22 cellular contexts compared by ENCODE assay signal in the genomic region with DNA sequence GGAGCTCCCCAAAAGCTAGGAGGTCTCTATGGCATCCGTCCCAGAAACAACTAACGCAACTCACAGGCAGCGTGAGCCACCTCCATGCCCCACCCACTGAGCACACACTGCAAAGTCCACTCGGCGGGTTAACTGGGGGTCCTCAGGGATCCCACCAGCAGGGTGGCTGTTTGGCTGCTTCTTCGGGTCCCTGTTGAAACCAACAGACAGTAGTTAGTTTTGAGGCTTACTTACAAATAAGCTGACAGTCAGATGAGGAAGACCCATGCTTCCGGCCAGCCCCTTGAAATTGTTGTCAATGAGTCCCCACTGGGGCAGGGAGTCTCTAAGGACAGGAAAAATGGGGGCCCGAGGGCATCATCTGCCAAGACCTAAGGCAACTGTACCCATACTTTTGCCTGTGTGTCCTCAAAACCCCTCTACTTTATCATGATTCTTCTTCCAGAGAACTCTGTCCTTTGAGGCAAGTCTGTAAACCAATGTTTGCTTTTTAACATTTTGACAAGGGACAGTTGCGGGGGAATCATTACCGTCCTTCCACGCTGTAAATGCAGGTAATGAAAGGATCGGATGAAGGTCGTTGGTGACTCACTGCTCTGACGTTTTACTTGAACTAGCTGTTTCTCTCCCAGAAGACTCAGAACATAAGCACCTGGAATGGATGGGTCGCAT. TPM values are rescaled to one million over a fixed set of nuclear protein-coding genes. Genes with fewer than 3 reads are reported as not detected.
DNase-seq lines count a peak whose midpoint lies in the region; ATAC-seq, FAIRE-seq and TF ChIP-seq lines count a peak whose summit lies in the region.
"Had no signal": no experiment of that assay in that cellular context is flagged by ENCODE, and none has a peak within 500 bp of the region (broad histone marks: within the 10 kb centered on the region; RNA-seq: fewer than 3 reads in every experiment).

No MANE protein-coding gene starts in this region.

- H3K4me3 ChIP-seq in duodenal mucosa (ENCODE audit: low read depth in 1 of 2, low read length in 2 of 2) = no peak overlapping the region
- no peak overlapping the region for H3K4me3 ChIP-seq in kidney (ENCODE audit: low read length in 2 of 2)
- H3K4me3 ChIP-seq: GM12878, SJSA1 had no signal

- in situ Hi-C loops in Caki2 (cut with HindIII; ENCODE audit: low pct_unique_long_range_greater_than_20kb, low sequenced_read_pairs) = no loop called here

- H3K4me1 ChIP-seq in duodenal mucosa (ENCODE audit: control insufficient read depth in 1 of 2, insufficient read depth in 2 of 2, low read length in 2 of 2) (peaks cover 31 to 34% of the 10 kb centered on the region in 2 donors), kidney (ENCODE audit: control insufficient read depth in 1 of 2, insufficient read depth in 1 of 2, low read depth in 1 of 2, low read length in 2 of 2) (peaks cover 5 to 8% of the 10 kb centered on the region in 2 donors)
- H3K4me1 ChIP-seq: SJSA1 had no signal

- H3K36me3 ChIP-seq in duodenal mucosa (ENCODE audit: control insufficient read depth in 1 of 2, insufficient read depth in 2 of 2, low read length in 2 of 2) (peaks cover 14 to 23% of the 10 kb centered on the region in 2 donors), kidney (ENCODE audit: control insufficient read depth in 1 of 2, insufficient read depth in 2 of 2, low read length in 2 of 2) (peaks cover 13 to 28% of the 10 kb centered on the region in 2 donors)
- H3K36me3 ChIP-seq: SJSA1 had no signal

- CTCF ChIA-PET in GM10248 (lab: Yijun Ruan, JAX) = no interaction called here

- no peak for ATAC-seq in HG03045 (IDR thresholded peaks at IDR 0.05; ENCODE audit: unreplicated experiment)
- ATAC-seq: GM12878 had no signal

- intact Hi-C loops in kidney (cut with DNase I) = no loop called here

- POLR2A ChIA-PET in GM10248 (lab: Yijun Ruan, JAX) = no interaction called here

- peak overlapping the region; percentile 4 to 51 for H3K9ac ChIP-seq in duodenal mucosa (ENCODE audit: low read depth in 1 of 2, low read length in 2 of 2)
- no peak overlapping the region for H3K9ac ChIP-seq in kidney (ENCODE audit: low read length in 2 of 2)

- peak; percentile 14 for DNase-seq in Caki2 (ENCODE audit: low read depth)
- DNase-seq in LoVo (ENCODE audit: low spot score) = peak; percentile 27
- peak; percentile 75 for DNase-seq in mesenteric fat pad (ENCODE audit: low spot score)
- DNase-seq in kidney = no peak
- DNase-seq in T-helper 9 cell = no peak
- no peak for DNase-seq in GM10248 (ENCODE audit: extremely low spot score)
- DNase-seq: CD4-positive, alpha-beta memory T cell; DMS79 treated with DMSO at 0.1 percent for 48 hours; GOT3; HFFc6; IMR-90; Kasumi-1; NCI-H1105 treated with DMSO at 0.1 percent for 48 hours; NCI-H187; NCI-H526 treated with DMSO at 0.1 percent for 48 hours; NK-92 treated with Interleukin-12 subunit alpha and Interleukin-12 subunit beta, amount 100 ng/mL, for 24 hours had no signal

- H3K27me3 ChIP-seq in duodenal mucosa (ENCODE audit: control insufficient read depth in 1 of 2, insufficient read depth in 2 of 2, low read length in 2 of 2) = no peaks in the 10 kb centered on the region

- H3K27ac ChIP-seq in duodenal mucosa (ENCODE audit: low read depth, low read length) = peak overlapping the region; percentile 33
- no peak overlapping the region for H3K27ac ChIP-seq in kidney (ENCODE audit: low read depth in 2 of 2, low read length in 2 of 2)
- H3K27ac ChIP-seq: SJSA1 had no signal

- no peak for FAIRE-seq in kidney (lab: Jason Lieb, UNC)
- FAIRE-seq: G401.6, GM12878, GM18507 had no signal

- TF ChIP-seq CTCF in kidney (IDR thresholded peaks at IDR 0.05; ENCODE audit: borderline replicate concordance, extremely low read depth, insufficient read depth) (no peak), GM10248 (IDR thresholded peaks at IDR 0.05; ENCODE audit: control extremely low read depth, extremely low read depth, low read depth, missing control alignments) (no peak)

- H3K9me3 ChIP-seq in duodenal mucosa (ENCODE audit: control insufficient read depth in 1 of 2, low read length in 2 of 2) (no peaks in the 10 kb centered on the region), kidney (ENCODE audit: control insufficient read depth in 1 of 2, low read length in 2 of 2) (no peaks in the 10 kb centered on the region)
- H3K9me3 ChIP-seq: SJSA1 had no signal

RNA-seq across cellular contexts. Expression of a gene that starts 2.2 kb away (rescaled TPM):
- total RNA-seq in Caki2 (2014; rRNA removed; shearing (Covaris generic); ENCODE audit: low replicate concordance) = 0.96 and 1.0 TPM in 2 replicates
- 331 TPM for total RNA-seq in mesenteric fat pad
- total RNA-seq in kidney = 29.7 TPM
- polyA plus RNA-seq in kidney (ENCODE audit: insufficient read depth, low read depth, low replicate concordance) = 551 TPM
- total RNA-seq: CD4-positive, alpha-beta memory T cell; HFFc6; IMR-90; SJSA1 had no signal
- polyA plus RNA-seq: CD4-positive, alpha-beta memory T cell; IMR-90 had no signal

RNA-seq across cellular contexts. Expression of a gene that starts 33.8 kb away (rescaled TPM):
- total RNA-seq in Caki2 (2014; rRNA removed; shearing (Covaris generic); ENCODE audit: low replicate concordance) = not detected in 2 replicates
- total RNA-seq in mesenteric fat pad = 0.16 TPM
- not detected for total RNA-seq in kidney
- not detected for polyA plus RNA-seq in kidney (ENCODE audit: insufficient read depth, low read depth, low replicate concordance)
- total RNA-seq: CD4-positive, alpha-beta memory T cell; HFFc6; IMR-90; SJSA1 had no signal
- polyA plus RNA-seq: CD4-positive, alpha-beta memory T cell; IMR-90 had no signal

Comparison
In these comparisons a context has a peak if more than half of its experiments do, and no peak if none do; other contexts are left out.
1. DNase-seq: peak in Caki2 (single experiment), LoVo (single experiment) and mesenteric fat pad (single experiment); none in kidney (single experiment), T-helper 9 cell (single experiment) and GM10248 (single experiment).
2. H3K9ac ChIP-seq: peak in duodenal mucosa (2 of 2); none in kidney (0 of 2).
3. RNA of a gene that starts 2.2 kb away (total RNA-seq): 331 TPM in mesenteric fat pad (single experiment) and 29.7 TPM in kidney (single experiment); 0.96 to 1.0 TPM in Caki2; every median in the first group is over 10 times any median in the second.